ENCODE assay signal across 8 cellular contexts in the genomic region with DNA sequence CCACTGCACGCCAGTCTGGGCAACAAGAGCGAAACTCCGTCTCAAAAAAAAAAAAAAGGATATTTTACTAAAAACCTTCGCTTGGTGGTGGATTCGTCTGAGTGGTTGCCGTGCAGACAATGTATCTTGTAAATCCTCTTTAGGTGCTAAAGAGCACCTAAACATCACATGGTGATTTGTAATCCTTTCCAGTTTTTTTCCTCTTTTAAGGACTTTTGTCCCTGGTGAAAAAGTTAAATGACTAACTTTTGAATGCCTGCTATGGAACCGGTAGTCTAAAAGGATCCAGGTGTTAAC. TPM values are rescaled to one million over a fixed set of nuclear protein-coding genes. Genes with fewer than 3 reads are reported as not detected.
A peak's percentile ranks its signal among the peaks of the same experiment; 100 is the strongest.
DNase-seq lines count a peak whose midpoint lies in the region; ATAC-seq and TF ChIP-seq lines count a peak whose summit lies in the region.

No MANE protein-coding gene starts in this region.

- 40% methylated on average over 7 of the region's 7 CpGs for WGBS in liver
- 71 to 77% methylated on average over 7 of the region's 7 CpGs for WGBS in tibial nerve, 2 donors

- no peaks in the 10 kb centered on the region for H3K27me3 ChIP-seq in liver (ENCODE audit: control insufficient read depth in 4 of 4, insufficient read depth in 4 of 4, low read length in 3 of 4)
- H3K27me3 ChIP-seq in tibial nerve, result no peaks in the 10 kb centered on the region

- H3K9ac ChIP-seq in liver (ENCODE audit: low read depth in 1 of 2, low read length in 2 of 2), result peak overlapping the region; percentile 43 to 77

- intact Hi-C loops in activated T-helper 2 cell treated with anti-CD3 and anti-CD28 coated beads, Interferon-gamma antibody, Interleukin-2, Interleukin-4, amounts not matched to agents 10 μg/mL and 5 μg/mL and 100 μg/mL, durations not matched to agents 14 hours and 24 hours and 36 hours (cut with micrococcal nuclease), result loop anchor here (2.0 to 5.0 kb wide), 2 partner anchors 35 to 132 kb away; a partner anchor contains a TSS

- ATAC-seq in GM19467 (IDR thresholded peaks at IDR 0.05; ENCODE audit: unreplicated experiment) (no peak), GM21515 (IDR thresholded peaks at IDR 0.05; ENCODE audit: unreplicated experiment) (no peak)

- peak overlapping the region; percentile 77 to 86 for H3K27ac ChIP-seq in liver (ENCODE audit: low read depth in 1 of 2, low read length in 2 of 2)
- H3K27ac ChIP-seq in tibial nerve, result peak overlapping the region; percentile 94 to 100 (median 96)

- no peaks in the 10 kb centered on the region for H3K9me3 Mint-ChIP-seq in activated naive CD4-positive, alpha-beta T cell treated with anti-CD3 and anti-CD28 coated beads, Interleukin-2, amount 50 U/mL, for 24 hours
- H3K9me3 Mint-ChIP-seq in activated T-helper 2 cell treated with anti-CD3 and anti-CD28 coated beads, Interferon-gamma antibody, Interleukin-2, Interleukin-4, amounts not matched to agents 10 μg/mL and 5 μg/mL and 100 μg/mL, durations not matched to agents 14 hours and 24 hours and 36 hours, result no peaks in the 10 kb centered on the region

- H3K4me1 ChIP-seq in liver (ENCODE audit: control insufficient read depth in 4 of 4, insufficient read depth in 4 of 4, low read length in 3 of 4) (peaks cover 2 to 29% (median 16%) of the 10 kb centered on the region in 4 donors), tibial nerve (peaks cover 0 to 43% (median 9%) of the 10 kb centered on the region in 4 donors)

- H3K27me3 Mint-ChIP-seq in activated naive CD4-positive, alpha-beta T cell treated with anti-CD3 and anti-CD28 coated beads, Interleukin-2, amount 50 U/mL, for 24 hours, result no peaks in the 10 kb centered on the region
- H3K27me3 Mint-ChIP-seq in activated T-helper 2 cell treated with anti-CD3 and anti-CD28 coated beads, Interferon-gamma antibody, Interleukin-2, Interleukin-4, amounts not matched to agents 10 μg/mL and 5 μg/mL and 100 μg/mL, durations not matched to agents 14 hours and 24 hours and 36 hours (ENCODE audit: low read depth), result no peaks in the 10 kb centered on the region

- TF ChIP-seq CTCF in liver (IDR thresholded peaks at IDR 0.05; ENCODE audit: low read depth, low read length, missing input control) (no peak), tibial nerve (IDR thresholded peaks at IDR 0.05) (no peak)

- TF ChIP-seq EP300 in tibial nerve (IDR thresholded peaks at IDR 0.05), result no peak

- H3K9me3 ChIP-seq in liver (ENCODE audit: control insufficient read depth in 4 of 4, low read length in 3 of 4) (no peaks in the 10 kb centered on the region), tibial nerve (no peaks in the 10 kb centered on the region)

- no peak for TF ChIP-seq POLR2A in tibial nerve (IDR thresholded peaks at IDR 0.05)

- TF ChIP-seq RAD21 in liver (IDR thresholded peaks at IDR 0.05), result no peak

- H3K4me1 Mint-ChIP-seq in activated naive CD4-positive, alpha-beta T cell treated with anti-CD3 and anti-CD28 coated beads, Interleukin-2, amount 50 U/mL, for 24 hours, result peaks cover 30% of the 10 kb centered on the region
- H3K4me1 Mint-ChIP-seq in activated T-helper 2 cell treated with anti-CD3 and anti-CD28 coated beads, Interferon-gamma antibody, Interleukin-2, Interleukin-4, amounts not matched to agents 10 μg/mL and 5 μg/mL and 100 μg/mL, durations not matched to agents 14 hours and 24 hours and 36 hours (ENCODE audit: low read depth), result peaks cover 41% of the 10 kb centered on the region

- peak overlapping the region in 1 of 3 donors; percentile 21 for H3K4me3 ChIP-seq in liver (ENCODE audit: low read depth in 1 of 3, low read length in 3 of 3)
- peak overlapping the region; percentile 35 to 98 (median 86) for H3K4me3 ChIP-seq in tibial nerve

- no peaks in the 10 kb centered on the region for H3K36me3 ChIP-seq in liver (ENCODE audit: control insufficient read depth in 4 of 4, insufficient read depth in 3 of 4, low read depth in 1 of 4, low read length in 3 of 4)
- H3K36me3 ChIP-seq in tibial nerve, result peaks cover 0 to 10% (median 0%) of the 10 kb centered on the region in 3 donors

- no peak for DNase-seq in activated naive CD4-positive, alpha-beta T cell (lab: John Stamatoyannopoulos, UW)
- no peak for DNase-seq in activated T-helper 2 cell treated with anti-CD3 and anti-CD28 coated beads, Interferon-gamma antibody, Interleukin-2, Interleukin-4, amounts not matched to agents 10 μg/mL and 5 μg/mL and 100 μg/mL, durations not matched to agents 14 hours and 24 hours and 36 hours (ENCODE audit: low spot score)
- DNase-seq in tibial nerve (ENCODE audit: low spot score in 2 of 2) (no peak), NCI-H345 treated with DMSO at 0.1 percent for 48 hours (lab: John Stamatoyannopoulos, UW; ENCODE audit: unreplicated experiment) (no peak)

- peaks cover 2% of the 10 kb centered on the region for H3K36me3 Mint-ChIP-seq in activated naive CD4-positive, alpha-beta T cell treated with anti-CD3 and anti-CD28 coated beads, Interleukin-2, amount 50 U/mL, for 24 hours
- peaks cover 19% of the 10 kb centered on the region for H3K36me3 Mint-ChIP-seq in activated T-helper 2 cell treated with anti-CD3 and anti-CD28 coated beads, Interferon-gamma antibody, Interleukin-2, Interleukin-4, amounts not matched to agents 10 μg/mL and 5 μg/mL and 100 μg/mL, durations not matched to agents 14 hours and 24 hours and 36 hours (ENCODE audit: low read depth)

- peak overlapping the region; percentile 91 for H3K4me3 Mint-ChIP-seq in activated naive CD4-positive, alpha-beta T cell treated with anti-CD3 and anti-CD28 coated beads, Interleukin-2, amount 50 U/mL, for 24 hours
- H3K4me3 Mint-ChIP-seq in activated T-helper 2 cell treated with anti-CD3 and anti-CD28 coated beads, Interferon-gamma antibody, Interleukin-2, Interleukin-4, amounts not matched to agents 10 μg/mL and 5 μg/mL and 100 μg/mL, durations not matched to agents 14 hours and 24 hours and 36 hours (ENCODE audit: low read depth), result peak overlapping the region; percentile 95

- no peak overlapping the region for H3K27ac Mint-ChIP-seq in activated naive CD4-positive, alpha-beta T cell treated with anti-CD3 and anti-CD28 coated beads, Interleukin-2, amount 50 U/mL, for 24 hours
- peak overlapping the region; percentile 22 for H3K27ac Mint-ChIP-seq in activated T-helper 2 cell treated with anti-CD3 and anti-CD28 coated beads, Interferon-gamma antibody, Interleukin-2, Interleukin-4, amounts not matched to agents 10 μg/mL and 5 μg/mL and 100 μg/mL, durations not matched to agents 14 hours and 24 hours and 36 hours

TF ChIP-seq in liver, 16 proteins besides CTCF, POLR2A, EP300 and RAD21 (continues in another document):
- TF ChIP-seq HNF4G (IDR thresholded peaks at IDR 0.05) (no peak), JUND (IDR thresholded peaks at IDR 0.05) (no peak), HNF4A (conservative IDR thresholded peaks at IDR 0.05) (no peak), RXRA (IDR thresholded peaks at IDR 0.05) (no peak), SP1 (IDR thresholded peaks at IDR 0.05) (no peak), FOXA2 (IDR thresholded peaks at IDR 0.05) (no peak), EGR1 (IDR thresholded peaks at IDR 0.05; ENCODE audit: low read depth in 2 of 2) (no peak), YY1 (IDR thresholded peaks at IDR 0.05) (no peak), NR2F2 (IDR thresholded peaks at IDR 0.05) (no peak), GABPA (IDR thresholded peaks at IDR 0.05 in 1 of 2, conservative IDR thresholded peaks at IDR 0.05 in 1 of 2) (no peak), TAF1 (conservative IDR thresholded peaks at IDR 0.05) (no peak), FOXA1 (IDR thresholded peaks at IDR 0.05) (no peak)
- TF ChIP-seq, protein P1, sequence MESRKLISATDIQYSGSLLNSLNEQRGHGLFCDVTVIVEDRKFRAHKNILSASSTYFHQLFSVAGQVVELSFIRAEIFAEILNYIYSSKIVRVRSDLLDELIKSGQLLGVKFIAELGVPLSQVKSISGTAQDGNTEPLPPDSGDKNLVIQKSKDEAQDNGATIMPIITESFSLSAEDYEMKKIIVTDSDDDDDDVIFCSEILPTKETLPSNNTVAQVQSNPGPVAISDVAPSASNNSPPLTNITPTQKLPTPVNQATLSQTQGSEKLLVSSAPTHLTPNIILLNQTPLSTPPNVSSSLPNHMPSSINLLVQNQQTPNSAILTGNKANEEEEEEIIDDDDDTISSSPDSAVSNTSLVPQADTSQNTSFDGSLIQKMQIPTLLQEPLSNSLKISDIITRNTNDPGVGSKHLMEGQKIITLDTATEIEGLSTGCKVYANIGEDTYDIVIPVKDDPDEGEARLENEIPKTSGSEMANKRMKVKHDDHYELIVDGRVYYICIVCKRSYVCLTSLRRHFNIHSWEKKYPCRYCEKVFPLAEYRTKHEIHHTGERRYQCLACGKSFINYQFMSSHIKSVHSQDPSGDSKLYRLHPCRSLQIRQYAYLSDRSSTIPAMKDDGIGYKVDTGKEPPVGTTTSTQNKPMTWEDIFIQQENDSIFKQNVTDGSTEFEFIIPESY (IDR thresholded peaks at IDR 0.05), result no peak
- TF ChIP-seq, protein P2, sequence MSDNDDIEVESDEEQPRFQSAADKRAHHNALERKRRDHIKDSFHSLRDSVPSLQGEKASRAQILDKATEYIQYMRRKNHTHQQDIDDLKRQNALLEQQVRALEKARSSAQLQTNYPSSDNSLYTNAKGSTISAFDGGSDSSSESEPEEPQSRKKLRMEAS (IDR thresholded peaks at IDR 0.05), result no peak
- TF ChIP-seq, protein P3, sequence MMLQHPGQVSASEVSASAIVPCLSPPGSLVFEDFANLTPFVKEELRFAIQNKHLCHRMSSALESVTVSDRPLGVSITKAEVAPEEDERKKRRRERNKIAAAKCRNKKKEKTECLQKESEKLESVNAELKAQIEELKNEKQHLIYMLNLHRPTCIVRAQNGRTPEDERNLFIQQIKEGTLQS (IDR thresholded peaks at IDR 0.05), result no peak

RNA-seq across cellular contexts. Expression of a gene that starts 0.8 kb away (rescaled TPM):
- 38.5 and 40.4 TPM in 2 replicates for total RNA-seq in activated T-helper 2 cell treated with anti-CD3 and anti-CD28 coated beads, Interferon-gamma antibody, Interleukin-2, Interleukin-4, amounts not matched to agents 10 μg/mL and 5 μg/mL and 100 μg/mL, durations not matched to agents 14 hours and 24 hours and 36 hours
- total RNA-seq in liver (10 to 100 TPM; 23.2 to 45.9 TPM), tibial nerve (10 to 100 TPM; 56.6 to 67.4 (median 58.6) TPM)
- polyA plus RNA-seq in liver, result 10 to 100 TPM; 11.2 to 13.9 TPM

RNA-seq across cellular contexts. Expression of a gene that starts 9.8 kb away (rescaled TPM):
- total RNA-seq in activated T-helper 2 cell treated with anti-CD3 and anti-CD28 coated beads, Interferon-gamma antibody, Interleukin-2, Interleukin-4, amounts not matched to agents 10 μg/mL and 5 μg/mL and 100 μg/mL, durations not matched to agents 14 hours and 24 hours and 36 hours, result not detected in 2 replicates
- total RNA-seq in liver (not detected), tibial nerve (not detected)
- polyA plus RNA-seq in liver, result not detected

RNA-seq across cellular contexts. Expression of a gene that starts 49.0 kb away (rescaled TPM):
- total RNA-seq in activated T-helper 2 cell treated with anti-CD3 and anti-CD28 coated beads, Interferon-gamma antibody, Interleukin-2, Interleukin-4, amounts not matched to agents 10 μg/mL and 5 μg/mL and 100 μg/mL, durations not matched to agents 14 hours and 24 hours and 36 hours, result 60.9 and 61.1 TPM in 2 replicates
- total RNA-seq in liver (10 to 100 TPM; 20.8 to 23.7 TPM), tibial nerve (10 to 100 TPM; 30.6 to 42.9 (median 35.3) TPM)
- polyA plus RNA-seq in liver, result 1 to 10 TPM; 5.4 to 7.3 TPM
